In the genomic region with DNA sequence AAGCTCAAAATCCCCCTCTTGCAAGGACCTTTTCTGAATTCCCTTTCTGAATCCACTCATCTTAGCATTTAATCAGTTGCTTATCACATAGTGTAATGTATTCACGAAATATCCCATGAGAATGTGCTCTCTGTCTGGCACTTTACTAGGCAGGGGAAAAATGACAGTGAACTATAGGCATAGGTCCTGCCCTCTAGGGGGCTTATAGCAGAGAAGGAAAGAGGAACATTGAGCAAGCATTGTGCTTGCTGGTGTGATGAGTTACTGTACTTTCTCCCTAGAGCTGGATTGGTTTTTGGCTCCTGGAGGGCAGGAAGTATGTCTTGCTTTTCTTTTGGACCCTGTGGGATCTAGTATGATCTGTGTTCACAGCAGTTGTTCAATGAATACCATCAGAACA, we compare ENCODE assay signal across 1 cellular context.
TF ChIP-seq lines count a peak whose summit lies in the region.

No MANE protein-coding gene starts in this region.

TF ChIP-seq in K562, 482 proteins besides CTCF, POLR2A, EP300 and RAD21:
- no peak for TF ChIP-seq RB1 (IDR thresholded peaks at IDR 0.05; ENCODE audit: low read depth)
- no peak for TF ChIP-seq ZNF57 (CRISPR knock-in tag; IDR thresholded peaks at IDR 0.05)
- no peak for TF ChIP-seq ATF1 (CRISPR knock-in tag; IDR thresholded peaks at IDR 0.05)
- TF ChIP-seq ATF1 (tag; IDR thresholded peaks at IDR 0.05), result no peak
- TF ChIP-seq POLR2AphosphoS2 (IDR thresholded peaks at IDR 0.05; ENCODE audit: low read length), result no peak
- TF ChIP-seq ZNF24 (IDR thresholded peaks at IDR 0.05), result 0 out of 2 replicates have a peak, but pooled peaks have one; percentile 15
- no peak for TF ChIP-seq RBM34 (IDR thresholded peaks at IDR 0.05; ENCODE audit: borderline replicate concordance, insufficient read depth, low read length)
- no peak for TF ChIP-seq LEF1 (IDR thresholded peaks at IDR 0.05)
- TF ChIP-seq ETS2 (tag; IDR thresholded peaks at IDR 0.05; ENCODE audit: borderline replicate concordance, poor library complexity, severe bottlenecking), result no peak
- TF ChIP-seq CEBPB (tag; IDR thresholded peaks at IDR 0.05), result peak; percentile 49; the same call in 1 of the 2 replicates
- TF ChIP-seq CREB1 (IDR thresholded peaks at IDR 0.05), result no peak
- no peak for TF ChIP-seq CREB1 (CRISPR knock-in tag; IDR thresholded peaks at IDR 0.05)
- TF ChIP-seq NFYB (IDR thresholded peaks at IDR 0.05; ENCODE audit: extremely low read depth, insufficient read length), result no peak
- TF ChIP-seq NCOA4 (IDR thresholded peaks at IDR 0.05; ENCODE audit: partially characterized antibody), result no peak
- TF ChIP-seq, protein P1, sequence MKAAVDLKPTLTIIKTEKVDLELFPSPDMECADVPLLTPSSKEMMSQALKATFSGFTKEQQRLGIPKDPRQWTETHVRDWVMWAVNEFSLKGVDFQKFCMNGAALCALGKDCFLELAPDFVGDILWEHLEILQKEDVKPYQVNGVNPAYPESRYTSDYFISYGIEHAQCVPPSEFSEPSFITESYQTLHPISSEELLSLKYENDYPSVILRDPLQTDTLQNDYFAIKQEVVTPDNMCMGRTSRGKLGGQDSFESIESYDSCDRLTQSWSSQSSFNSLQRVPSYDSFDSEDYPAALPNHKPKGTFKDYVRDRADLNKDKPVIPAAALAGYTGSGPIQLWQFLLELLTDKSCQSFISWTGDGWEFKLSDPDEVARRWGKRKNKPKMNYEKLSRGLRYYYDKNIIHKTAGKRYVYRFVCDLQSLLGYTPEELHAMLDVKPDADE (conservative IDR thresholded peaks at IDR 0.05; ENCODE audit: control insufficient read depth, low read depth, low read length), result no peak
- TF ChIP-seq PRMT5 (CRISPR knock-in tag; IDR thresholded peaks at IDR 0.05), result no peak
- TF ChIP-seq ZSCAN32 (CRISPR knock-in tag; IDR thresholded peaks at IDR 0.05), result no peak
- TF ChIP-seq NR2C1 (IDR thresholded peaks at IDR 0.05), result no peak
- no peak for TF ChIP-seq NR2C1 (tag; IDR thresholded peaks at IDR 0.05)
- no peak for TF ChIP-seq ZNF165 (CRISPR knock-in tag; IDR thresholded peaks at IDR 0.05; ENCODE audit: borderline replicate concordance)
- TF ChIP-seq, protein P2, sequence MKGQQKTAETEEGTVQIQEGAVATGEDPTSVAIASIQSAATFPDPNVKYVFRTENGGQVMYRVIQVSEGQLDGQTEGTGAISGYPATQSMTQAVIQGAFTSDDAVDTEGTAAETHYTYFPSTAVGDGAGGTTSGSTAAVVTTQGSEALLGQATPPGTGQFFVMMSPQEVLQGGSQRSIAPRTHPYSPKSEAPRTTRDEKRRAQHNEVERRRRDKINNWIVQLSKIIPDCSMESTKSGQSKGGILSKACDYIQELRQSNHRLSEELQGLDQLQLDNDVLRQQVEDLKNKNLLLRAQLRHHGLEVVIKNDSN (CRISPR knock-in tag; IDR thresholded peaks at IDR 0.05), result no peak
- TF ChIP-seq, protein P3, sequence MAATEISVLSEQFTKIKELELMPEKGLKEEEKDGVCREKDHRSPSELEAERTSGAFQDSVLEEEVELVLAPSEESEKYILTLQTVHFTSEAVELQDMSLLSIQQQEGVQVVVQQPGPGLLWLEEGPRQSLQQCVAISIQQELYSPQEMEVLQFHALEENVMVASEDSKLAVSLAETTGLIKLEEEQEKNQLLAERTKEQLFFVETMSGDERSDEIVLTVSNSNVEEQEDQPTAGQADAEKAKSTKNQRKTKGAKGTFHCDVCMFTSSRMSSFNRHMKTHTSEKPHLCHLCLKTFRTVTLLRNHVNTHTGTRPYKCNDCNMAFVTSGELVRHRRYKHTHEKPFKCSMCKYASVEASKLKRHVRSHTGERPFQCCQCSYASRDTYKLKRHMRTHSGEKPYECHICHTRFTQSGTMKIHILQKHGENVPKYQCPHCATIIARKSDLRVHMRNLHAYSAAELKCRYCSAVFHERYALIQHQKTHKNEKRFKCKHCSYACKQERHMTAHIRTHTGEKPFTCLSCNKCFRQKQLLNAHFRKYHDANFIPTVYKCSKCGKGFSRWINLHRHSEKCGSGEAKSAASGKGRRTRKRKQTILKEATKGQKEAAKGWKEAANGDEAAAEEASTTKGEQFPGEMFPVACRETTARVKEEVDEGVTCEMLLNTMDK (IDR thresholded peaks at IDR 0.05; ENCODE audit: borderline replicate concordance, insufficient read depth, low read depth, low read length, poor library complexity, severe bottlenecking), result peak; percentile 58
